7 cellular contexts compared by ENCODE assay signal in the genomic region with DNA sequence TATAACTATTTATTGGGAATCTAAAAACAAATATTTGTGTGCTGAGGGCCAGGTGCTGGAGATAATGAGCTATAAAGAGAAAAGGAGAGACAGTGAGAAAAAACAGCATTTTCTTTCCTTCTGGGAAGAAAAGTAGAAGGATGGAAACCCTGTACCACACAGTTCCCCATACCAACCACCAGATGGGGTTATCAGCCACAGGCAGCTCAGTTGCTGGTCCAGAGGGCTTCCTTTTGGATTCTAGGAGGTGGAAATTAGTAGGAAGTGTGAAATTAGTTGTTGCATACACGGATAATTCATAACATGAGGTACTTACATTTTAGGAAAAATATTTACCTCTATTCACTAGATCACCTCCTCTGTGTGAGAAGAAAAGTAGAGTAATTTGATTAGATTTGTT.
DNase-seq lines count a peak whose midpoint lies in the region; ATAC-seq, FAIRE-seq and TF ChIP-seq lines count a peak whose summit lies in the region.

No MANE protein-coding gene starts in this region.

- no peak overlapping the region for H3K4ac ChIP-seq in mesendoderm (ENCODE audit: low read depth, low read length)

- no peak overlapping the region for H2BK5ac ChIP-seq in mesendoderm (ENCODE audit: low read length)

- peak; percentile 40 for TF ChIP-seq RAD21 in Ishikawa (IDR thresholded peaks at IDR 0.05; ENCODE audit: low read depth)

- H3K23ac ChIP-seq in mesendoderm (ENCODE audit: low read length), result no peak overlapping the region

- no peak overlapping the region for H3K9ac ChIP-seq in DND-41 (ENCODE audit: low read depth, low read length)
- no peak overlapping the region for H3K9ac ChIP-seq in astrocyte (ENCODE audit: low read length)
- no peak overlapping the region for H3K9ac ChIP-seq in mesendoderm (ENCODE audit: low read length)

- no peak for TF ChIP-seq EP300 in Ishikawa (IDR thresholded peaks at IDR 0.05; ENCODE audit: borderline replicate concordance)

- no peak overlapping the region for H4K8ac ChIP-seq in mesendoderm (ENCODE audit: low read depth, low read length)

- H2AK5ac ChIP-seq in mesendoderm (ENCODE audit: low read length), result no peak overlapping the region

- no peaks in the 10 kb centered on the region for H3K79me1 ChIP-seq in mesendoderm (ENCODE audit: low read length)

- H3K56ac ChIP-seq in mesendoderm (ENCODE audit: low read length), result no peak overlapping the region

- H3K9me3 Mint-ChIP-seq in astrocyte (ENCODE audit: unreplicated experiment), result peaks cover 8% of the 10 kb centered on the region

- no peak overlapping the region for H2BK120ac ChIP-seq in mesendoderm (ENCODE audit: low read depth, low read length)

- no peak overlapping the region for H3K27ac Mint-ChIP-seq in astrocyte (ENCODE audit: unreplicated experiment)

- H3K18ac ChIP-seq in mesendoderm (ENCODE audit: low read length), result no peak overlapping the region

- FAIRE-seq in astrocyte (lab: Jason Lieb, UNC), result no peak

- H3K36me3 ChIP-seq in DND-41 (ENCODE audit: insufficient read depth, low read length) (no peaks in the 10 kb centered on the region; the same call in 1 of the 2 replicates), astrocyte (ENCODE audit: insufficient read depth, low read length) (no peaks in the 10 kb centered on the region), mesendoderm (ENCODE audit: control insufficient read depth, insufficient read depth, low read length) (no peaks in the 10 kb centered on the region)

- H3K4me2 ChIP-seq in DND-41 (ENCODE audit: insufficient read depth, low read length), result no peak overlapping the region
- H3K4me2 ChIP-seq in astrocyte (ENCODE audit: low read length), result no peak overlapping the region
- H3K4me2 ChIP-seq in mesendoderm (ENCODE audit: low read length), result no peak overlapping the region

- H3K4me3 ChIP-seq in DND-41 (ENCODE audit: low read depth in 1 of 2, low read length in 2 of 2) (no peak overlapping the region), astrocyte (ENCODE audit: insufficient read depth, low read depth, low read length) (no peak overlapping the region), mesendoderm (ENCODE audit: low read length) (no peak overlapping the region)

- no peak overlapping the region for H3K27ac ChIP-seq in DND-41 (ENCODE audit: low read length)
- H3K27ac ChIP-seq in astrocyte (ENCODE audit: low read depth, low read length), result no peak overlapping the region
- H3K27ac ChIP-seq in mesendoderm (ENCODE audit: low read depth, low read length), result no peak overlapping the region

- H2AFZ ChIP-seq in DND-41 (ENCODE audit: low read depth, low read length), result no peak overlapping the region
- H2AFZ ChIP-seq in astrocyte (ENCODE audit: low read depth, low read length), result no peak overlapping the region

- DNase-seq in DND-41, result no peak
- DNase-seq in astrocyte (ENCODE audit: low read depth), result no peak
- peak; percentile 64 for DNase-seq in mesendoderm
- DNase-seq in stimulated activated naive CD4-positive, alpha-beta T cell treated with Interleukin-2 at 50 U/mL for 16 hours (lab: John Stamatoyannopoulos, UW), result no peak
- DNase-seq in NCI-H1436 treated with DMSO at 0.1 percent for 48 hours (lab: John Stamatoyannopoulos, UW), result no peak

- H3K79me2 ChIP-seq in DND-41 (ENCODE audit: insufficient read depth, low read length) (no peaks in the 10 kb centered on the region), astrocyte (ENCODE audit: insufficient read depth, low read length) (no peaks in the 10 kb centered on the region), mesendoderm (ENCODE audit: control insufficient read depth, insufficient read depth, low read length) (no peaks in the 10 kb centered on the region)

- H3K36me3 Mint-ChIP-seq in astrocyte (ENCODE audit: low read depth, unreplicated experiment), result peaks cover 7% of the 10 kb centered on the region

- H3K4me1 ChIP-seq in DND-41 (ENCODE audit: insufficient read depth, low read length) (no peaks in the 10 kb centered on the region), astrocyte (ENCODE audit: insufficient read depth, low read length) (peaks cover 14% of the 10 kb centered on the region), mesendoderm (ENCODE audit: control insufficient read depth, low read depth, low read length) (no peaks in the 10 kb centered on the region)

- H4K5ac ChIP-seq in mesendoderm (ENCODE audit: low read length), result no peak overlapping the region

- no peaks in the 10 kb centered on the region for H3K27me3 ChIP-seq in DND-41 (ENCODE audit: insufficient read depth, low read length, poor library complexity)
- no peaks in the 10 kb centered on the region for H3K27me3 ChIP-seq in astrocyte (ENCODE audit: insufficient read depth, low read length)
- H3K27me3 ChIP-seq in mesendoderm (ENCODE audit: insufficient read depth, low read length, poor library complexity), result no peaks in the 10 kb centered on the region

- no peak for ATAC-seq in DND-41 (ENCODE audit: insufficient read depth, low read depth)
- no peak for ATAC-seq in GM21367 (IDR thresholded peaks at IDR 0.05; ENCODE audit: unreplicated experiment)

- H4K20me1 ChIP-seq in DND-41 (ENCODE audit: insufficient read depth, low read length) (no peaks in the 10 kb centered on the region), astrocyte (ENCODE audit: insufficient read depth, low read length) (no peaks in the 10 kb centered on the region)

- H3K9me3 ChIP-seq in DND-41 (ENCODE audit: insufficient read depth, low read length, severe bottlenecking), result peaks cover 5% of the 10 kb centered on the region
- no peaks in the 10 kb centered on the region for H3K9me3 ChIP-seq in astrocyte (ENCODE audit: insufficient read depth, low read depth, low read length)

- TF ChIP-seq CTCF in DND-41 (IDR thresholded peaks at IDR 0.05; ENCODE audit: borderline replicate concordance, extremely low read depth, low read length, poor library complexity, severe bottlenecking) (peak; percentile 63), astrocyte (IDR thresholded peaks at IDR 0.05; ENCODE audit: insufficient read depth, low read depth, low read length) (peak; percentile 38)

- no CpG with 5 or more reads among the region's 1 CpG for WGBS in mesendoderm (ENCODE audit: extremely low coverage, insufficient coverage, low lambda C conversion rate)

- peaks cover 30% of the 10 kb centered on the region for H3K4me1 Mint-ChIP-seq in astrocyte (ENCODE audit: low read depth, unreplicated experiment)

- no peak overlapping the region for H3K4me3 Mint-ChIP-seq in astrocyte (ENCODE audit: unreplicated experiment)

- no peak overlapping the region for H2BK15ac ChIP-seq in mesendoderm (replicated peaks; ENCODE audit: low read depth)

- H3K27me3 Mint-ChIP-seq in astrocyte (ENCODE audit: low read depth, unreplicated experiment), result no peaks in the 10 kb centered on the region

TF ChIP-seq in Ishikawa, 13 proteins besides CTCF, POLR2A, EP300 and RAD21:
- TF ChIP-seq, protein P1, sequence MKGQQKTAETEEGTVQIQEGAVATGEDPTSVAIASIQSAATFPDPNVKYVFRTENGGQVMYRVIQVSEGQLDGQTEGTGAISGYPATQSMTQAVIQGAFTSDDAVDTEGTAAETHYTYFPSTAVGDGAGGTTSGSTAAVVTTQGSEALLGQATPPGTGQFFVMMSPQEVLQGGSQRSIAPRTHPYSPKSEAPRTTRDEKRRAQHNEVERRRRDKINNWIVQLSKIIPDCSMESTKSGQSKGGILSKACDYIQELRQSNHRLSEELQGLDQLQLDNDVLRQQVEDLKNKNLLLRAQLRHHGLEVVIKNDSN (IDR thresholded peaks at IDR 0.05), result no peak
- peak; percentile 53 for TF ChIP-seq TEAD4 (IDR thresholded peaks at IDR 0.05)
